In genomic region chr12:57590892-57591566, GRCh38 we compare ENCODE assay signal across 1 cellular context.
TF ChIP-seq lines count a peak whose summit lies in the region.

TSS of gene PIP4K2C (plus strand) at chr12:57591192. CDS start at chr12:57591290, 98 bp downstream.

TF ChIP-seq in HepG2, 621 proteins besides CTCF, POLR2A, EP300 and RAD21 (continued from another document and continues in another):
- TF ChIP-seq ETV5 (CRISPR knock-in tag; IDR thresholded peaks at IDR 0.05; ENCODE audit: borderline replicate concordance) (peak; percentile 88), RARG (CRISPR knock-in tag; IDR thresholded peaks at IDR 0.05; ENCODE audit: low read depth) (no peak), ZNF431 (CRISPR knock-in tag; IDR thresholded peaks at IDR 0.05; ENCODE audit: borderline replicate concordance, low read depth) (no peak), NFAT5 (CRISPR knock-in tag; IDR thresholded peaks at IDR 0.05) (no peak), ZNF138 (CRISPR knock-in tag; IDR thresholded peaks at IDR 0.05; ENCODE audit: low read depth) (no peak), ADNP (CRISPR knock-in tag; IDR thresholded peaks at IDR 0.05) (no peak), SAFB2 (CRISPR knock-in tag; IDR thresholded peaks at IDR 0.05; ENCODE audit: borderline replicate concordance, low read depth) (no peak; the same call in 1 of the 2 replicates), ATAD3A (CRISPR knock-in tag; IDR thresholded peaks at IDR 0.05) (no peak), KAT7 (CRISPR knock-in tag; IDR thresholded peaks at IDR 0.05; ENCODE audit: borderline replicate concordance) (no peak), CHCHD3 (CRISPR knock-in tag; IDR thresholded peaks at IDR 0.05) (no peak), ATF7-NPFF (CRISPR knock-in tag; IDR thresholded peaks at IDR 0.05; ENCODE audit: low read depth) (peak; percentile 72), ZNF512 (CRISPR knock-in tag; IDR thresholded peaks at IDR 0.05) (0 out of 2 replicates have a peak, but pooled peaks have one; percentile 76), ZNF160 (CRISPR knock-in tag; IDR thresholded peaks at IDR 0.05) (peak; percentile 17; the same call in 1 of the 2 replicates), KLF11 (CRISPR knock-in tag; IDR thresholded peaks at IDR 0.05) (no peak), PCBP2 (optimal IDR thresholded peaks at IDR 0.05; ENCODE audit: low read depth, low read length, poor library complexity, severe bottlenecking) (no peak), ZSCAN31 (CRISPR knock-in tag; IDR thresholded peaks at IDR 0.05; ENCODE audit: low read depth) (no peak), THYN1 (CRISPR knock-in tag; IDR thresholded peaks at IDR 0.05; ENCODE audit: borderline replicate concordance, low read depth) (no peak), ZBTB4 (CRISPR knock-in tag; IDR thresholded peaks at IDR 0.05; ENCODE audit: borderline replicate concordance) (no peak), ZNF460 (CRISPR knock-in tag; IDR thresholded peaks at IDR 0.05; ENCODE audit: borderline replicate concordance) (no peak), ZNF782 (CRISPR knock-in tag; IDR thresholded peaks at IDR 0.05; ENCODE audit: borderline replicate concordance) (no peak; the same call in 1 of the 2 replicates), GMEB2 (CRISPR knock-in tag; IDR thresholded peaks at IDR 0.05; ENCODE audit: low read depth) (no peak), ZNF747 (CRISPR knock-in tag; IDR thresholded peaks at IDR 0.05; ENCODE audit: borderline replicate concordance) (no peak), ZHX2 (IDR thresholded peaks at IDR 0.05; ENCODE audit: low read depth) (no peak), ZHX2 (CRISPR knock-in tag; IDR thresholded peaks at IDR 0.05; ENCODE audit: borderline replicate concordance) (no peak), KAT2B (IDR thresholded peaks at IDR 0.05; ENCODE audit: borderline replicate concordance, low read depth, low read length) (no peak), SUZ12 (IDR thresholded peaks at IDR 0.05; ENCODE audit: low read depth, low read length) (no peak), CBX5 (CRISPR knock-in tag; IDR thresholded peaks at IDR 0.05; ENCODE audit: borderline replicate concordance) (no peak), MIER3 (CRISPR knock-in tag; IDR thresholded peaks at IDR 0.05; ENCODE audit: borderline replicate concordance) (peak; percentile 21; the same call in 1 of the 2 replicates), ZFP36L2 (CRISPR knock-in tag; IDR thresholded peaks at IDR 0.05) (no peak), PLRG1 (conservative IDR thresholded peaks at IDR 0.05) (no peak), ZNF253 (CRISPR knock-in tag; IDR thresholded peaks at IDR 0.05; ENCODE audit: borderline replicate concordance) (no peak), ZKSCAN5 (CRISPR knock-in tag; IDR thresholded peaks at IDR 0.05) (no peak), ZNF883 (CRISPR knock-in tag; IDR thresholded peaks at IDR 0.05; ENCODE audit: not compliant biosample characterization) (peak; percentile 87), ZNF607 (CRISPR knock-in tag; IDR thresholded peaks at IDR 0.05; ENCODE audit: borderline replicate concordance) (0 out of 2 replicates have a peak, but pooled peaks have one; percentile 52), DNMT1 (CRISPR knock-in tag; IDR thresholded peaks at IDR 0.05) (no peak), ATRX (CRISPR knock-in tag; IDR thresholded peaks at IDR 0.05; ENCODE audit: borderline replicate concordance) (no peak), MAZ (IDR thresholded peaks at IDR 0.05; ENCODE audit: borderline replicate concordance, low read depth, low read length) (no peak; the same call in 1 of the 2 replicates), MAZ (CRISPR knock-in tag; IDR thresholded peaks at IDR 0.05; ENCODE audit: low read depth) (no peak; the same call in 1 of the 2 replicates), CENPT (CRISPR knock-in tag; IDR thresholded peaks at IDR 0.05; ENCODE audit: low read depth) (no peak), TFAP4 (IDR thresholded peaks at IDR 0.05; ENCODE audit: borderline replicate concordance, low read depth) (peak; percentile 90; the same call in 1 of the 2 replicates), ZBTB42 (CRISPR knock-in tag; IDR thresholded peaks at IDR 0.05) (no peak), TFDP1 (CRISPR knock-in tag; IDR thresholded peaks at IDR 0.05; ENCODE audit: borderline replicate concordance) (peak; percentile 65), FOXM1 (CRISPR knock-in tag; IDR thresholded peaks at IDR 0.05) (no peak)
